In genomic region chr22:38317995-38318715, GRCh38 we compare ENCODE assay signal across 2 cellular contexts.
TF ChIP-seq lines count a peak whose summit lies in the region.

No MANE protein-coding gene starts in this region.

TF ChIP-seq in HEK293T, 16 proteins besides CTCF, POLR2A, EP300 and RAD21:
- TF ChIP-seq FOXA1 (IDR thresholded peaks at IDR 0.05) (no peak), HDGF (IDR thresholded peaks at IDR 0.05; ENCODE audit: borderline replicate concordance) (peak; percentile 37; the same call in 1 of the 2 replicates), PKNOX1 (IDR thresholded peaks at IDR 0.05) (no peak), L3MBTL2 (conservative IDR thresholded peaks at IDR 0.05) (peak; percentile 91), ELF4 (IDR thresholded peaks at IDR 0.05) (peak; percentile 93)

TF ChIP-seq in HepG2, 621 proteins besides CTCF, POLR2A, EP300 and RAD21 (continues in another document):
- TF ChIP-seq TAF1 (CRISPR knock-in tag; IDR thresholded peaks at IDR 0.05) = peak; percentile 17; the same call in 1 of the 2 replicates
- TF ChIP-seq, protein P1, sequence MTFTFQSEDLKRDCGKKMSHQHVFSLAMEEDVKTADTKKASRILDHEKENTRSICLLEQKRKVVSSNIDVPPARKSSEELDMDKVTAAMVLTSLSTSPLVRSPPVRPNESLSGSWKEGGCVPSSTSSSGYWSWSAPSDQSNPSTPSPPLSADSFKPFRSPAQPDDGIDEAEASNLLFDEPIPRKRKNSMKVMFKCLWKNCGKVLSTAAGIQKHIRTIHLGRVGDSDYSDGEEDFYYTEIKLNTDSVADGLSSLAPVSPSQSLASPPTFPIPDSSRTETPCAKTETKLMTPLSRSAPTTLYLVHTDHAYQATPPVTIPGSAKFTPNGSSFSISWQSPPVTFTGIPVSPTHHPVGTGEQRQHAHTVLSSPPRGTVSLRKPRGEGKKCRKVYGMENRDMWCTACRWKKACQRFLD (CRISPR knock-in tag; IDR thresholded peaks at IDR 0.05; ENCODE audit: borderline replicate concordance) = no peak
- TF ChIP-seq KDM1A (CRISPR knock-in tag; IDR thresholded peaks at IDR 0.05) = no peak
- TF ChIP-seq SRY (CRISPR knock-in tag; IDR thresholded peaks at IDR 0.05) = no peak
- TF ChIP-seq FOSL2 (CRISPR knock-in tag; IDR thresholded peaks at IDR 0.05) = peak; percentile 85
- 0 out of 2 replicates have a peak, but pooled peaks have one; percentile 63 for TF ChIP-seq TMF1 (CRISPR knock-in tag; IDR thresholded peaks at IDR 0.05; ENCODE audit: low read depth)
- TF ChIP-seq JUN (CRISPR knock-in tag; IDR thresholded peaks at IDR 0.05) = no peak
- TF ChIP-seq ATM (IDR thresholded peaks at IDR 0.05; ENCODE audit: borderline replicate concordance) = no peak
- TF ChIP-seq ZNF354B (CRISPR knock-in tag; IDR thresholded peaks at IDR 0.05) = 0 out of 2 replicates have a peak, but pooled peaks have one; percentile 30
- no peak for TF ChIP-seq ZNF446 (CRISPR knock-in tag; IDR thresholded peaks at IDR 0.05)
- TF ChIP-seq ZNF891 (CRISPR knock-in tag; IDR thresholded peaks at IDR 0.05) = 0 out of 2 replicates have a peak, but pooled peaks have one; percentile 44
- TF ChIP-seq SIN3A (IDR thresholded peaks at IDR 0.05; ENCODE audit: borderline replicate concordance, low read depth, low read length) = peak; percentile 71; the same call in 1 of the 2 replicates
- TF ChIP-seq, protein P2, sequence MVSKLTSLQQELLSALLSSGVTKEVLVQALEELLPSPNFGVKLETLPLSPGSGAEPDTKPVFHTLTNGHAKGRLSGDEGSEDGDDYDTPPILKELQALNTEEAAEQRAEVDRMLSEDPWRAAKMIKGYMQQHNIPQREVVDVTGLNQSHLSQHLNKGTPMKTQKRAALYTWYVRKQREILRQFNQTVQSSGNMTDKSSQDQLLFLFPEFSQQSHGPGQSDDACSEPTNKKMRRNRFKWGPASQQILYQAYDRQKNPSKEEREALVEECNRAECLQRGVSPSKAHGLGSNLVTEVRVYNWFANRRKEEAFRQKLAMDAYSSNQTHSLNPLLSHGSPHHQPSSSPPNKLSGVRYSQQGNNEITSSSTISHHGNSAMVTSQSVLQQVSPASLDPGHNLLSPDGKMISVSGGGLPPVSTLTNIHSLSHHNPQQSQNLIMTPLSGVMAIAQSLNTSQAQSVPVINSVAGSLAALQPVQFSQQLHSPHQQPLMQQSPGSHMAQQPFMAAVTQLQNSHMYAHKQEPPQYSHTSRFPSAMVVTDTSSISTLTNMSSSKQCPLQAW (CRISPR knock-in tag; IDR thresholded peaks at IDR 0.05) = peak; percentile 74
- no peak for TF ChIP-seq EEA1 (CRISPR knock-in tag; IDR thresholded peaks at IDR 0.05; ENCODE audit: borderline replicate concordance)
- peak; percentile 50; the same call in 1 of the 2 replicates for TF ChIP-seq PHF8 (CRISPR knock-in tag; IDR thresholded peaks at IDR 0.05)
- 0 out of 2 replicates have a peak, but pooled peaks have one; percentile 52 for TF ChIP-seq REPIN1 (CRISPR knock-in tag; IDR thresholded peaks at IDR 0.05; ENCODE audit: borderline replicate concordance, low read depth)
- TF ChIP-seq TCF7L2 (IDR thresholded peaks at IDR 0.05; ENCODE audit: low read depth, low read length) = no peak
- TF ChIP-seq, protein P3, sequence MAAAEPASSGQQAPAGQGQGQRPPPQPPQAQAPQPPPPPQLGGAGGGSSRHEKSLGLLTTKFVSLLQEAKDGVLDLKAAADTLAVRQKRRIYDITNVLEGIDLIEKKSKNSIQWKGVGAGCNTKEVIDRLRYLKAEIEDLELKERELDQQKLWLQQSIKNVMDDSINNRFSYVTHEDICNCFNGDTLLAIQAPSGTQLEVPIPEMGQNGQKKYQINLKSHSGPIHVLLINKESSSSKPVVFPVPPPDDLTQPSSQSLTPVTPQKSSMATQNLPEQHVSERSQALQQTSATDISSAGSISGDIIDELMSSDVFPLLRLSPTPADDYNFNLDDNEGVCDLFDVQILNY (CRISPR knock-in tag; conservative IDR thresholded peaks at IDR 0.05) = no peak
- no peak for TF ChIP-seq ZNF841 (CRISPR knock-in tag; IDR thresholded peaks at IDR 0.05; ENCODE audit: borderline replicate concordance)
- peak; percentile 44; the same call in 1 of the 2 replicates for TF ChIP-seq MXD3 (CRISPR knock-in tag; IDR thresholded peaks at IDR 0.05)
- no peak for TF ChIP-seq NFKB2 (CRISPR knock-in tag; IDR thresholded peaks at IDR 0.05; ENCODE audit: borderline replicate concordance)
- TF ChIP-seq IRX3 (CRISPR knock-in tag; IDR thresholded peaks at IDR 0.05; ENCODE audit: borderline replicate concordance, low read depth) = 0 out of 2 replicates have a peak, but pooled peaks have one; percentile 61
- TF ChIP-seq ERF (CRISPR knock-in tag; IDR thresholded peaks at IDR 0.05) = peak; percentile 46; the same call in 1 of the 2 replicates
- TF ChIP-seq DNMT3B (CRISPR knock-in tag; conservative IDR thresholded peaks at IDR 0.05) = no peak
- no peak for TF ChIP-seq GABPA (IDR thresholded peaks at IDR 0.05; ENCODE audit: low read depth, low read length)
- TF ChIP-seq GABPA (CRISPR knock-in tag; IDR thresholded peaks at IDR 0.05; ENCODE audit: low read depth) = peak; percentile 61
- peak; percentile 84; the same call in 1 of the 2 replicates for TF ChIP-seq ZNF646 (CRISPR knock-in tag; IDR thresholded peaks at IDR 0.05)
- TF ChIP-seq MEF2D (CRISPR knock-in tag; IDR thresholded peaks at IDR 0.05) = no peak
- TF ChIP-seq, protein P4, sequence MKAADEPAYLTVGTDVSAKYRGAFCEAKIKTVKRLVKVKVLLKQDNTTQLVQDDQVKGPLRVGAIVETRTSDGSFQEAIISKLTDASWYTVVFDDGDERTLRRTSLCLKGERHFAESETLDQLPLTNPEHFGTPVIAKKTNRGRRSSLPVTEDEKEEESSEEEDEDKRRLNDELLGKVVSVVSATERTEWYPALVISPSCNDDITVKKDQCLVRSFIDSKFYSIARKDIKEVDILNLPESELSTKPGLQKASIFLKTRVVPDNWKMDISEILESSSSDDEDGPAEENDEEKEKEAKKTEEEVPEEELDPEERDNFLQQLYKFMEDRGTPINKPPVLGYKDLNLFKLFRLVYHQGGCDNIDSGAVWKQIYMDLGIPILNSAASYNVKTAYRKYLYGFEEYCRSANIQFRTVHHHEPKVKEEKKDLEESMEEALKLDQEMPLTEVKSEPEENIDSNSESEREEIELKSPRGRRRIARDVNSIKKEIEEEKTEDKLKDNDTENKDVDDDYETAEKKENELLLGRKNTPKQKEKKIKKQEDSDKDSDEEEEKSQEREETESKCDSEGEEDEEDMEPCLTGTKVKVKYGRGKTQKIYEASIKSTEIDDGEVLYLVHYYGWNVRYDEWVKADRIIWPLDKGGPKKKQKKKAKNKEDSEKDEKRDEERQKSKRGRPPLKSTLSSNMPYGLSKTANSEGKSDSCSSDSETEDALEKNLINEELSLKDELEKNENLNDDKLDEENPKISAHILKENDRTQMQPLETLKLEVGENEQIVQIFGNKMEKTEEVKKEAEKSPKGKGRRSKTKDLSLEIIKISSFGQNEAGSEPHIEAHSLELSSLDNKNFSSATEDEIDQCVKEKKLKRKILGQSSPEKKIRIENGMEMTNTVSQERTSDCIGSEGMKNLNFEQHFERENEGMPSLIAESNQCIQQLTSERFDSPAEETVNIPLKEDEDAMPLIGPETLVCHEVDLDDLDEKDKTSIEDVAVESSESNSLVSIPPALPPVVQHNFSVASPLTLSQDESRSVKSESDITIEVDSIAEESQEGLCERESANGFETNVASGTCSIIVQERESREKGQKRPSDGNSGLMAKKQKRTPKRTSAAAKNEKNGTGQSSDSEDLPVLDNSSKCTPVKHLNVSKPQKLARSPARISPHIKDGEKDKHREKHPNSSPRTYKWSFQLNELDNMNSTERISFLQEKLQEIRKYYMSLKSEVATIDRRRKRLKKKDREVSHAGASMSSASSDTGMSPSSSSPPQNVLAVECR (CRISPR knock-in tag; IDR thresholded peaks at IDR 0.05; ENCODE audit: borderline replicate concordance) = peak; percentile 73
- TF ChIP-seq SPEN (CRISPR knock-in tag; IDR thresholded peaks at IDR 0.05; ENCODE audit: low read depth) = peak; percentile 26; the same call in 1 of the 2 replicates
- TF ChIP-seq, protein P5, sequence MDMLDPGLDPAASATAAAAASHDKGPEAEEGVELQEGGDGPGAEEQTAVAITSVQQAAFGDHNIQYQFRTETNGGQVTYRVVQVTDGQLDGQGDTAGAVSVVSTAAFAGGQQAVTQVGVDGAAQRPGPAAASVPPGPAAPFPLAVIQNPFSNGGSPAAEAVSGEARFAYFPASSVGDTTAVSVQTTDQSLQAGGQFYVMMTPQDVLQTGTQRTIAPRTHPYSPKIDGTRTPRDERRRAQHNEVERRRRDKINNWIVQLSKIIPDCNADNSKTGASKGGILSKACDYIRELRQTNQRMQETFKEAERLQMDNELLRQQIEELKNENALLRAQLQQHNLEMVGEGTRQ (IDR thresholded peaks at IDR 0.05; ENCODE audit: low read depth, low read length) = no peak
- TF ChIP-seq, protein P5 (CRISPR knock-in tag; IDR thresholded peaks at IDR 0.05; ENCODE audit: borderline replicate concordance) = peak; percentile 5; the same call in 1 of the 2 replicates
- no peak for TF ChIP-seq CBFB (CRISPR knock-in tag; IDR thresholded peaks at IDR 0.05)
- peak; percentile 66 for TF ChIP-seq KDM2A (CRISPR knock-in tag; IDR thresholded peaks at IDR 0.05; ENCODE audit: borderline replicate concordance, low read depth)
- TF ChIP-seq IKZF1 (IDR thresholded peaks at IDR 0.05) = no peak
- TF ChIP-seq CREB1 (IDR thresholded peaks at IDR 0.05) = peak; percentile 66
- TF ChIP-seq CREB1 (CRISPR knock-in tag; IDR thresholded peaks at IDR 0.05) = 0 out of 2 replicates have a peak, but pooled peaks have one; percentile 29
- no peak for TF ChIP-seq ZFP90 (CRISPR knock-in tag; IDR thresholded peaks at IDR 0.05; ENCODE audit: borderline replicate concordance)
- TF ChIP-seq SATB2 (CRISPR knock-in tag; IDR thresholded peaks at IDR 0.05) = no peak
- TF ChIP-seq ATF1 (CRISPR knock-in tag; IDR thresholded peaks at IDR 0.05) = 0 out of 2 replicates have a peak, but pooled peaks have one; percentile 23
- TF ChIP-seq KLF12 (CRISPR knock-in tag; IDR thresholded peaks at IDR 0.05; ENCODE audit: borderline replicate concordance) = 0 out of 2 replicates have a peak, but pooled peaks have one; percentile 6
- TF ChIP-seq, protein P6, sequence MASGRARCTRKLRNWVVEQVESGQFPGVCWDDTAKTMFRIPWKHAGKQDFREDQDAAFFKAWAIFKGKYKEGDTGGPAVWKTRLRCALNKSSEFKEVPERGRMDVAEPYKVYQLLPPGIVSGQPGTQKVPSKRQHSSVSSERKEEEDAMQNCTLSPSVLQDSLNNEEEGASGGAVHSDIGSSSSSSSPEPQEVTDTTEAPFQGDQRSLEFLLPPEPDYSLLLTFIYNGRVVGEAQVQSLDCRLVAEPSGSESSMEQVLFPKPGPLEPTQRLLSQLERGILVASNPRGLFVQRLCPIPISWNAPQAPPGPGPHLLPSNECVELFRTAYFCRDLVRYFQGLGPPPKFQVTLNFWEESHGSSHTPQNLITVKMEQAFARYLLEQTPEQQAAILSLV (CRISPR knock-in tag; IDR thresholded peaks at IDR 0.05; ENCODE audit: borderline replicate concordance) = peak; percentile 10; the same call in 1 of the 2 replicates
- peak; percentile 19; the same call in 1 of the 2 replicates for TF ChIP-seq HDAC1 (CRISPR knock-in tag; IDR thresholded peaks at IDR 0.05)
- no peak for TF ChIP-seq ZNF296 (CRISPR knock-in tag; conservative IDR thresholded peaks at IDR 0.05)
